2 cellular contexts compared by ENCODE assay signal in genomic region chr9:127910613-127911205, GRCh38.
TF ChIP-seq lines count a peak whose summit lies in the region.

No MANE protein-coding gene starts in this region.

TF ChIP-seq in HepG2, 621 proteins besides CTCF, POLR2A, EP300 and RAD21:
- TF ChIP-seq CREB1 (IDR thresholded peaks at IDR 0.05) (no peak), CREB1 (CRISPR knock-in tag; IDR thresholded peaks at IDR 0.05) (no peak), PTBP1 (IDR thresholded peaks at IDR 0.05; ENCODE audit: low read depth, low read length, poor library complexity, severe bottlenecking) (no peak), STAG1 (CRISPR knock-in tag; IDR thresholded peaks at IDR 0.05) (peak; percentile 27), ZBTB40 (IDR thresholded peaks at IDR 0.05) (no peak), ZBTB40 (CRISPR knock-in tag; IDR thresholded peaks at IDR 0.05) (no peak)

TF ChIP-seq in SK-N-SH treated with all-trans-retinoic acid at 6 μM for 48 hours, 23 proteins besides CTCF, POLR2A, EP300 and RAD21:
- TF ChIP-seq ISL1 (CRISPR knock-in tag; IDR thresholded peaks at IDR 0.05), result no peak
- TF ChIP-seq CSDC2 (CRISPR knock-in tag; IDR thresholded peaks at IDR 0.05), result no peak
- no peak for TF ChIP-seq GLIS3 (CRISPR knock-in tag; IDR thresholded peaks at IDR 0.05)
- no peak for TF ChIP-seq PPARA (CRISPR knock-in tag; IDR thresholded peaks at IDR 0.05; ENCODE audit: borderline replicate concordance)
- no peak for TF ChIP-seq ZC3H10 (CRISPR knock-in tag; IDR thresholded peaks at IDR 0.05)
- TF ChIP-seq CSRNP3 (CRISPR knock-in tag; IDR thresholded peaks at IDR 0.05), result no peak
- no peak for TF ChIP-seq ARNTL (CRISPR knock-in tag; IDR thresholded peaks at IDR 0.05; ENCODE audit: borderline replicate concordance, low read depth)
- no peak for TF ChIP-seq OSR1 (CRISPR knock-in tag; IDR thresholded peaks at IDR 0.05)
- no peak for TF ChIP-seq ZFP3 (CRISPR knock-in tag; IDR thresholded peaks at IDR 0.05)
- no peak for TF ChIP-seq RARB (CRISPR knock-in tag; IDR thresholded peaks at IDR 0.05)
- no peak for TF ChIP-seq ZFP30 (CRISPR knock-in tag; IDR thresholded peaks at IDR 0.05)
- TF ChIP-seq ZNF70 (CRISPR knock-in tag; IDR thresholded peaks at IDR 0.05), result no peak
- TF ChIP-seq ESRRG (CRISPR knock-in tag; IDR thresholded peaks at IDR 0.05), result no peak
